40 cellular contexts compared by ENCODE assay signal in the genomic region with DNA sequence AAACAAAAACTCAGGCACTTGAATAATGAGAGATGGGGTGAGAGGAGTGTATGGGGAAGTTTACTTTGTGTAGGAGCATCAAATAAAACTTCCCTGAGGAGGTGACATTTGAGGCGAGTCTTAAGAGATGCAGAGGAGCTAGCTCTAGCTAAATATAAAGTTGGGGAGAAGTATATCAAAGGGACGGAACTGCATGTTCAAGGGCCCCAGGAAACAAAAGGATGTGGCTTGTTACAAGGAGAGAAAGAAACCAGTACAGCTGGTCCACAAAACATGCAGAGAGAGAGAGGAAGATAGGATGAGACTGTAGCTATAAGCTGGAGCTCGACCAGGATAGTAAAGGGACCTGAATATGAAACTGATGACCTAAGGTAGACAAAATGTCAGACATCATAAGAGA. TPM values are rescaled to one million over a fixed set of nuclear protein-coding genes. Genes with fewer than 3 reads are reported as not detected.
"Had no signal": no experiment of that assay in that cellular context is flagged by ENCODE, and none has a peak within 500 bp of the region (broad histone marks: within the 10 kb centered on the region; RNA-seq: fewer than 3 reads in every experiment).

No MANE protein-coding gene starts in this region.

- H3K27me3 ChIP-seq: MG63 had no signal

- H3K9me3 ChIP-seq: MG63 had no signal

- H3K4me3 ChIP-seq: MG63 had no signal

- H3K36me3 ChIP-seq: MG63 had no signal

- DNase-seq: Kasumi-1, MG63, MM.1S, MV-4-11, NCI-H1048, NCI-H1092, NCI-H1092 treated with DMSO at 0.1 percent for 48 hours, NCI-H1105, NCI-H1105 treated with DMSO at 0.1 percent for 48 hours, NCI-H1417, NCI-H1417 treated with DMSO at 0.1 percent for 48 hours, NCI-H1436, NCI-H1436 treated with DMSO at 0.1 percent for 48 hours, NCI-H146, NCI-H1694, NCI-H1694 treated with DMSO at 0.1 percent for 48 hours, NCI-H187, NCI-H187 treated with DMSO at 0.1 percent for 48 hours, NCI-H1930, NCI-H2029, NCI-H2029 treated with DMSO at 0.1 percent for 48 hours, NCI-H2081, NCI-H2081 treated with DMSO at 0.1 percent for 48 hours, NCI-H2107, NCI-H2171, NCI-H2171 treated with DMSO at 0.1 percent for 48 hours, NCI-H2227 treated with DMSO at 0.1 percent for 48 hours, NCI-H226, NCI-H345, NCI-H446, NCI-H446 treated with DMSO at 0.1 percent for 48 hours, NCI-H510A, NCI-H510A treated with DMSO at 0.1 percent for 48 hours, NCI-H524, NCI-H524 treated with DMSO at 0.1 percent for 48 hours, NCI-H526 had no signal

RNA-seq across cellular contexts. Expression of a gene that starts 17.6 kb away (rescaled TPM):
- total RNA-seq: LHCN-M2, M059J, MCF 10A, NCI-H460 had no signal
